18 cellular contexts compared by ENCODE assay signal in the genomic region with DNA sequence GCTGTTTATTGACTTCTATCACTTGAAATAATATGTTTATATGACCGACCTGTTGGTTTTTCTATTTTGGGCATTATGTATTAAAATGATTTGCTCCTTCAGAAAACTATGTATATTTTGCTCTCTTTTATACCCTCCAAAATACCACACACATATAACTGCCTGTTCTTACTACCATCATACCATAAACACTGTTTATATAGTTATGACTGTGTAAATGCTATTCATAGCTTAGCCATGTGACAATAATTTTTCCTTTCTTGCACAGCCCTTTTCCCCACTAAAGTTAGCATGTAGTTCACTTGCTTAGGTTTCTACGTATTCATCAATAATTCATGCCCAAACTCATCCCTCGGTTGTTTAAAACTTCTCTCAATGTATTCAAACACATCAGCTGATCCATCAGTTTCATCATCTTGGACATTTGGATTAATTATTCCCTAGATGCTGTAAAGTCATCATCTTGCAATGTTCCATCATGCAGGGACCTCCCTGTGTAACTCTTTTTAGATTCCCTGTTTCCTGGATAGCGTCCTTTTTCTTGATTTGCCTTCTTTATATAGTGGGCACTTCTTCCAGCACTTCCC. TPM values are rescaled to one million over a fixed set of nuclear protein-coding genes. Genes with fewer than 3 reads are reported as not detected.
A peak's percentile ranks its signal among the peaks of the same experiment; 100 is the strongest.
DNase-seq lines count a peak whose midpoint lies in the region; ATAC-seq and TF ChIP-seq lines count a peak whose summit lies in the region.
"Had no signal": no experiment of that assay in that cellular context is flagged by ENCODE, and none has a peak within 500 bp of the region (broad histone marks: within the 10 kb centered on the region; RNA-seq: fewer than 3 reads in every experiment).

No MANE protein-coding gene starts in this region.

- H3K27me3 Mint-ChIP-seq in activated naive CD8-positive, alpha-beta T cell treated with anti-CD3 and anti-CD28 coated beads for 36 hours, result peaks cover 54% of the 10 kb centered on the region
- peaks cover 40% of the 10 kb centered on the region for H3K27me3 Mint-ChIP-seq in activated naive CD8-positive, alpha-beta T cell treated with anti-CD3 and anti-CD28 coated beads, Interleukin-2, amount 50 U/mL, for 24 hours

- no peak for ATAC-seq in activated naive CD8-positive, alpha-beta T cell treated with anti-CD3 and anti-CD28 coated beads, Interleukin-2, amount 50 U/mL, for 24 hours

- no peak for DNase-seq in activated naive CD8-positive, alpha-beta T cell treated with anti-CD3 and anti-CD28 coated beads for 36 hours
- DNase-seq in activated naive CD8-positive, alpha-beta T cell treated with anti-CD3 and anti-CD28 coated beads, Interleukin-2, amount 50 U/mL, for 24 hours, result no peak
- DNase-seq in epithelial cell of esophagus (ENCODE audit: low read depth) (peak; percentile 49), hepatic stellate cell (ENCODE audit: low spot score) (peak; percentile 35), renal cortical epithelial cell (ENCODE audit: low read depth) (peak; percentile 87), SIG-M5 treated with dmso at 0.1 percent for 504 hours (lab: John Stamatoyannopoulos, UW; ENCODE audit: unreplicated experiment) (no peak), NCI-H748 (lab: John Stamatoyannopoulos, UW; ENCODE audit: unreplicated experiment) (no peak), DMS79 treated with DMSO at 0.1 percent for 48 hours (lab: John Stamatoyannopoulos, UW) (no peak)
- DNase-seq: CD4-positive, alpha-beta memory T cell; DMS79; NCI-H1048; NCI-H1436; NCI-H1930; NCI-H69; Peyer's patch; Right ventricle myocardium superior; SK-N-SH had no signal

- H3K9me3 Mint-ChIP-seq in activated naive CD8-positive, alpha-beta T cell treated with anti-CD3 and anti-CD28 coated beads for 36 hours, result no peaks in the 10 kb centered on the region
- H3K9me3 Mint-ChIP-seq in activated naive CD8-positive, alpha-beta T cell treated with anti-CD3 and anti-CD28 coated beads, Interleukin-2, amount 50 U/mL, for 24 hours, result no peaks in the 10 kb centered on the region
- H3K9me3 Mint-ChIP-seq: CD4-positive, alpha-beta memory T cell had no signal

- H3K27ac Mint-ChIP-seq in activated naive CD8-positive, alpha-beta T cell treated with anti-CD3 and anti-CD28 coated beads for 36 hours, result peak overlapping the region; percentile 1
- no peak overlapping the region for H3K27ac Mint-ChIP-seq in activated naive CD8-positive, alpha-beta T cell treated with anti-CD3 and anti-CD28 coated beads, Interleukin-2, amount 50 U/mL, for 24 hours
- H3K27ac Mint-ChIP-seq: CD4-positive, alpha-beta memory T cell had no signal

- H3K4me3 Mint-ChIP-seq in activated naive CD8-positive, alpha-beta T cell treated with anti-CD3 and anti-CD28 coated beads for 36 hours, result no peak overlapping the region
- H3K4me3 Mint-ChIP-seq in activated naive CD8-positive, alpha-beta T cell treated with anti-CD3 and anti-CD28 coated beads, Interleukin-2, amount 50 U/mL, for 24 hours, result no peak overlapping the region
- H3K4me3 Mint-ChIP-seq: CD4-positive, alpha-beta memory T cell had no signal

- H3K4me1 Mint-ChIP-seq in activated naive CD8-positive, alpha-beta T cell treated with anti-CD3 and anti-CD28 coated beads for 36 hours, result peaks cover 31% of the 10 kb centered on the region
- peaks cover 23% of the 10 kb centered on the region for H3K4me1 Mint-ChIP-seq in activated naive CD8-positive, alpha-beta T cell treated with anti-CD3 and anti-CD28 coated beads, Interleukin-2, amount 50 U/mL, for 24 hours

- no peak overlapping the region for H3K4me3 ChIP-seq in epithelial cell of esophagus (ENCODE audit: low read length)
- H3K4me3 ChIP-seq: BLaER1, Peyer's patch had no signal

- no peaks in the 10 kb centered on the region for H3K36me3 Mint-ChIP-seq in activated naive CD8-positive, alpha-beta T cell treated with anti-CD3 and anti-CD28 coated beads for 36 hours
- H3K36me3 Mint-ChIP-seq in activated naive CD8-positive, alpha-beta T cell treated with anti-CD3 and anti-CD28 coated beads, Interleukin-2, amount 50 U/mL, for 24 hours (ENCODE audit: low read depth), result no peaks in the 10 kb centered on the region
- H3K36me3 Mint-ChIP-seq: CD4-positive, alpha-beta memory T cell had no signal

- no peak for TF ChIP-seq CTCF in epithelial cell of esophagus (IDR thresholded peaks at IDR 0.05; ENCODE audit: insufficient read depth, low read depth, low read length, missing control alignments)

RNA-seq across cellular contexts. Expression of a gene that starts 8.2 kb away (rescaled TPM):
- 10 to 100 TPM; 18.7 to 21.0 TPM for total RNA-seq in activated naive CD8-positive, alpha-beta T cell treated with anti-CD3 and anti-CD28 coated beads for 36 hours
- total RNA-seq in renal cortical epithelial cell, result 87.2 and 139 TPM in 2 replicates

Comparison
In these comparisons a context has a peak if more than half of its experiments do, and no peak if none do; other contexts are left out.
1. DNase-seq: peak in epithelial cell of esophagus (single experiment), hepatic stellate cell (single experiment) and renal cortical epithelial cell (single experiment); none in activated naive CD8-positive, alpha-beta T cell treated with anti-CD3 and anti-CD28 coated beads for 36 hours (single experiment), activated naive CD8-positive, alpha-beta T cell treated with anti-CD3 and anti-CD28 coated beads, Interleukin-2, amount 50 U/mL, for 24 hours (single experiment), SIG-M5 treated with dmso at 0.1 percent for 504 hours (single experiment), NCI-H748 (single experiment) and DMS79 treated with DMSO at 0.1 percent for 48 hours (single experiment).